Comparison of ENCODE assay signal across 11 cellular contexts in genomic region chr2:109351164-109351756, GRCh38.
A peak's percentile ranks its signal among the peaks of the same experiment; 100 is the strongest.
DNase-seq lines count a peak whose midpoint lies in the region; ATAC-seq and TF ChIP-seq lines count a peak whose summit lies in the region.
"Had no signal": no experiment of that assay in that cellular context is flagged by ENCODE, and none has a peak within 500 bp of the region (broad histone marks: within the 10 kb centered on the region; RNA-seq: fewer than 3 reads in every experiment).

No MANE protein-coding gene starts in this region.

- no peak for TF ChIP-seq POLR2A in transverse colon (IDR thresholded peaks at IDR 0.05)

- ATAC-seq in activated CD8-positive, alpha-beta memory T cell treated with anti-CD3 and anti-CD28 coated beads, Interleukin-2, amount 10 ng/mL, durations not matched to agents 7 days and 5 days, result no peak
- peak; percentile 48 to 80 (median 59) for ATAC-seq in heart right ventricle

- H3K9me3 Mint-ChIP-seq in activated CD8-positive, alpha-beta memory T cell treated with anti-CD3 and anti-CD28 coated beads, Interleukin-2, amount 10 ng/mL, durations not matched to agents 7 days and 5 days (ENCODE audit: low read depth), result no peaks in the 10 kb centered on the region
- H3K9me3 Mint-ChIP-seq: H9 had no signal

- H3K9me3 ChIP-seq in heart right ventricle, result no peaks in the 10 kb centered on the region
- no peaks in the 10 kb centered on the region for H3K9me3 ChIP-seq in transverse colon

- H3K27ac ChIP-seq in heart right ventricle (peak overlapping the region in 2 of 10 donors; percentile 31 to 32), transverse colon (peak overlapping the region in 1 of 4 donors; percentile 27)

- H3K4me3 ChIP-seq in heart right ventricle (no peak overlapping the region), transverse colon (no peak overlapping the region)

- H3K4me1 Mint-ChIP-seq in activated CD8-positive, alpha-beta memory T cell treated with anti-CD3 and anti-CD28 coated beads, Interleukin-2, amount 10 ng/mL, durations not matched to agents 7 days and 5 days, result peaks cover 18% of the 10 kb centered on the region

- in situ Hi-C loops in transverse colon (cut with MboI; ENCODE audit: low pct_ligation_motif_present in 1 of 4, low pct_unique_long_range_greater_than_20kb in 1 of 4, low sequenced_read_pairs in 3 of 4), result no loop called here

- TF ChIP-seq EP300 in transverse colon (IDR thresholded peaks at IDR 0.05; ENCODE audit: low read depth), result no peak

- no peak for TF ChIP-seq CTCF in heart right ventricle (IDR thresholded peaks at IDR 0.05)
- no peak for TF ChIP-seq CTCF in transverse colon (IDR thresholded peaks at IDR 0.05)

- whole genome bisulfite sequencing in heart right ventricle, 2 donors, result 69 to 73% methylated on average over 9 of the region's 9 CpGs
- 40% methylated on average over 9 of the region's 9 CpGs; no CpG with 5 or more reads in 1 of the 2 donors for WGBS in transverse colon (ENCODE audit: low coverage in 1 of 2), 2 donors

- H3K27me3 ChIP-seq in heart right ventricle (no peaks in the 10 kb centered on the region), transverse colon (no peaks in the 10 kb centered on the region)

- H3K27me3 Mint-ChIP-seq in activated CD8-positive, alpha-beta memory T cell treated with anti-CD3 and anti-CD28 coated beads, Interleukin-2, amount 10 ng/mL, durations not matched to agents 7 days and 5 days, result peaks cover 15% of the 10 kb centered on the region

- H3K27ac Mint-ChIP-seq in activated CD8-positive, alpha-beta memory T cell treated with anti-CD3 and anti-CD28 coated beads, Interleukin-2, amount 10 ng/mL, durations not matched to agents 7 days and 5 days, result no peak overlapping the region

- H3K36me3 Mint-ChIP-seq in activated CD8-positive, alpha-beta memory T cell treated with anti-CD3 and anti-CD28 coated beads, Interleukin-2, amount 10 ng/mL, durations not matched to agents 7 days and 5 days, result no peaks in the 10 kb centered on the region

- intact Hi-C loops in heart right ventricle (cut with DNase I) (no loop called here), transverse colon (cut with DNase I; ENCODE audit: low total_unique reads) (no loop called here)

- CTCF ChIA-PET in activated CD8-positive, alpha-beta memory T cell treated with anti-CD3 and anti-CD28 coated beads, Interleukin-2, amount 10 ng/mL, durations not matched to agents 7 days and 5 days (lab: Charles Lee), result no interaction called here

- H3K36me3 ChIP-seq in heart right ventricle (no peaks in the 10 kb centered on the region), transverse colon (no peaks in the 10 kb centered on the region)

- DNase-seq in activated CD8-positive, alpha-beta memory T cell treated with anti-CD3 and anti-CD28 coated beads for 24 hours, result peak; percentile 57
- DNase-seq in activated CD8-positive, alpha-beta memory T cell treated with anti-CD3 and anti-CD28 coated beads, Interleukin-2, amount 50 U/mL, for 4 hours, result no peak
- peak; percentile 34 for DNase-seq in activated CD8-positive, alpha-beta memory T cell treated with anti-CD3 and anti-CD28 coated beads, Interleukin-2, amount 10 ng/mL, durations not matched to agents 7 days and 5 days
- DNase-seq in heart right ventricle, result peak; percentile 53 to 69
- peak; percentile 39 for DNase-seq in transverse colon
- no peak for DNase-seq in NCI-H524 (lab: John Stamatoyannopoulos, UW)
- no peak for DNase-seq in occipital lobe (lab: John Stamatoyannopoulos, UW)
- no peak for DNase-seq in retina
- DNase-seq: DMS153, H9, NCI-H526 treated with DMSO at 0.1 percent for 48 hours had no signal

- H3K4me1 ChIP-seq in heart right ventricle (peaks cover 17 to 44% (median 37%) of the 10 kb centered on the region in 9 donors), transverse colon (peaks cover 10 to 22% (median 15%) of the 10 kb centered on the region in 4 donors)

- H3K4me3 Mint-ChIP-seq in activated CD8-positive, alpha-beta memory T cell treated with anti-CD3 and anti-CD28 coated beads, Interleukin-2, amount 10 ng/mL, durations not matched to agents 7 days and 5 days, result no peak overlapping the region
- H3K4me3 Mint-ChIP-seq: H9 had no signal

Comparison
In these comparisons a context has a peak if more than half of its experiments do, and no peak if none do; other contexts are left out.
1. DNase-seq: peak in activated CD8-positive, alpha-beta memory T cell treated with anti-CD3 and anti-CD28 coated beads for 24 hours (single experiment), activated CD8-positive, alpha-beta memory T cell treated with anti-CD3 and anti-CD28 coated beads, Interleukin-2, amount 10 ng/mL, durations not matched to agents 7 days and 5 days (single experiment), heart right ventricle (2 of 2) and transverse colon (single experiment); none in activated CD8-positive, alpha-beta memory T cell treated with anti-CD3 and anti-CD28 coated beads, Interleukin-2, amount 50 U/mL, for 4 hours (single experiment), NCI-H524 (0 of 2), occipital lobe (single experiment) and retina (single experiment).